In genomic region chr3:107868449-107868848, GRCh38 we compare ENCODE assay signal across 22 cellular contexts.
DNase-seq lines count a peak whose midpoint lies in the region; ATAC-seq, FAIRE-seq and TF ChIP-seq lines count a peak whose summit lies in the region.
"Had no signal": no experiment of that assay in that cellular context is flagged by ENCODE, and none has a peak within 500 bp of the region (broad histone marks: within the 10 kb centered on the region; RNA-seq: fewer than 3 reads in every experiment).

No MANE protein-coding gene starts in this region.

- TF ChIP-seq RAD21 in IMR-90 (IDR thresholded peaks at IDR 0.05; ENCODE audit: low read length), result no peak
- no peak for TF ChIP-seq RAD21 in K562 (CRISPR knock-in tag; conservative IDR thresholded peaks at IDR 0.05 in 1 of 2, IDR thresholded peaks at IDR 0.05 in 1 of 2)

- H3K4me3 ChIP-seq in IMR-90 (ENCODE audit: insufficient read depth, low read depth, low read length) (no peak overlapping the region), K562 (no peak overlapping the region)
- H3K4me3 ChIP-seq: BLaER1 had no signal

- no peak overlapping the region for H2BK15ac ChIP-seq in IMR-90 (ENCODE audit: low read depth, low read length)

- ATAC-seq in IMR-90 (ENCODE audit: low read depth) (no peak), K562 (no peak), HG02759 (IDR thresholded peaks at IDR 0.05; ENCODE audit: unreplicated experiment) (no peak), HG02870 (IDR thresholded peaks at IDR 0.05; ENCODE audit: unreplicated experiment) (no peak)

- no peak overlapping the region for H2BK20ac ChIP-seq in IMR-90 (ENCODE audit: low read depth, low read length)

- no peak overlapping the region for H2AK5ac ChIP-seq in IMR-90 (ENCODE audit: low read depth, low read length)

- H3K27me3 ChIP-seq in IMR-90 (ENCODE audit: control insufficient read depth, insufficient read depth, low read length), result no peaks in the 10 kb centered on the region; the same call in 1 of the 2 replicates
- H3K27me3 ChIP-seq in K562 (ENCODE audit: control insufficient read depth in 2 of 2, insufficient read depth in 2 of 2, low read length in 2 of 2), result no peaks in the 10 kb centered on the region
- H3K27me3 ChIP-seq: BLaER1 had no signal

- no peak overlapping the region for H2BK5ac ChIP-seq in IMR-90 (ENCODE audit: low read depth, low read length, poor library complexity, severe bottlenecking)

- FAIRE-seq in K562 (lab: Jason Lieb, UNC), result no peak
- FAIRE-seq: G401.6, GM12892, HTR-8/SVneo had no signal

- no peak overlapping the region for H3K14ac ChIP-seq in IMR-90 (replicated peaks; ENCODE audit: low read depth, low read length)

- H3K9ac ChIP-seq in IMR-90 (ENCODE audit: low read depth, low read length) (no peak overlapping the region), K562 (ENCODE audit: insufficient read depth in 1 of 2, low read depth in 2 of 2, low read length in 2 of 2) (no peak overlapping the region)
- H3K9ac ChIP-seq: BLaER1 had no signal

- CTCF ChIA-PET in IMR-90 (lab: Yijun Ruan, JAX), result no interaction called here
- CTCF ChIA-PET in K562 (lab: Yijun Ruan, JAX; ENCODE audit: low intra/inter-chr PET ratio), result no interaction called here

- H4K8ac ChIP-seq in IMR-90 (ENCODE audit: low read depth in 2 of 2, low read length in 2 of 2), result no peak overlapping the region

- H3K36me3 ChIP-seq in IMR-90 (ENCODE audit: control insufficient read depth, insufficient read depth, low read length) (no peaks in the 10 kb centered on the region), K562 (ENCODE audit: control insufficient read depth, insufficient read depth, low read length) (no peaks in the 10 kb centered on the region)
- H3K36me3 ChIP-seq: BLaER1 had no signal

- no peak overlapping the region for H2AFZ ChIP-seq in IMR-90 (replicated peaks; ENCODE audit: low read length, poor library complexity)
- no peak overlapping the region for H2AFZ ChIP-seq in K562 (ENCODE audit: low read depth, low read length)

- DNase-seq in DMS53 (lab: John Stamatoyannopoulos, UW) (peak; percentile 4), DMS53 treated with DMSO at 0.1 percent for 48 hours (lab: John Stamatoyannopoulos, UW; ENCODE audit: unreplicated experiment) (no peak), IMR-90 (no peak), K562 (ENCODE audit: extremely low read depth in 1 of 4, low spot score in 3 of 4) (no peak), NCI-H1092 treated with DMSO at 0.1 percent for 48 hours (lab: John Stamatoyannopoulos, UW) (no peak)
- DNase-seq: AML-193; Calu3; CD8-positive, alpha-beta memory T cell; DMS 273 treated with DMSO at 0.1 percent for 48 hours; EL; GOT3; HCEC 1CT; HFFc6; Kasumi-1; KBM-7 had no signal

- H3K4ac ChIP-seq in IMR-90 (ENCODE audit: low read depth, low read length), result no peak overlapping the region

- TF ChIP-seq POLR2A in IMR-90 (IDR thresholded peaks at IDR 0.05; ENCODE audit: low read depth, low read length) (no peak), K562 (conservative IDR thresholded peaks at IDR 0.05) (no peak)

- H3K79me1 ChIP-seq in IMR-90 (ENCODE audit: low read depth in 1 of 2, low read length in 2 of 2), result no peaks in the 10 kb centered on the region

- intact Hi-C loops in IMR-90 (cut with micrococcal nuclease), result no loop called here
- intact Hi-C loops in K562 (cut with micrococcal nuclease), result no loop called here

- in situ Hi-C loops in IMR-90 (cut with MboI; ENCODE audit: low sequenced_read_pairs) (no loop called here), K562 (cut with MboI) (no loop called here)

- H3K9me1 ChIP-seq in IMR-90 (ENCODE audit: insufficient read depth, low read length), result no peaks in the 10 kb centered on the region
- H3K9me1 ChIP-seq in K562 (ENCODE audit: control insufficient read depth, insufficient read depth, low read length), result peaks cover 4% of the 10 kb centered on the region

- no peaks in the 10 kb centered on the region for H3K79me2 ChIP-seq in K562 (ENCODE audit: control insufficient read depth, insufficient read depth, low read length)

- H3K9me3 ChIP-seq in IMR-90 (ENCODE audit: control insufficient read depth, insufficient read depth, low read length), result no peaks in the 10 kb centered on the region
- H3K9me3 ChIP-seq in K562 (replicated peaks; ENCODE audit: control insufficient read depth, insufficient read depth, low read depth, low read length), result no peaks in the 10 kb centered on the region
- H3K9me3 ChIP-seq: BLaER1 had no signal

- no peak overlapping the region for H4K5ac ChIP-seq in IMR-90 (ENCODE audit: low read depth, low read length)

- H2AK9ac ChIP-seq in IMR-90 (replicated peaks; ENCODE audit: low read depth, low read length, poor library complexity), result no peak overlapping the region

- H3K4me2 ChIP-seq in IMR-90 (ENCODE audit: low read depth, low read length), result no peak overlapping the region
- H3K4me2 ChIP-seq in K562 (ENCODE audit: insufficient read depth, low read length), result no peak overlapping the region
- H3K4me2 ChIP-seq: BLaER1 had no signal

- H3K4me1 ChIP-seq in IMR-90 (ENCODE audit: control insufficient read depth, insufficient read depth, low read length) (no peaks in the 10 kb centered on the region), K562 (replicated peaks in 1 of 2; ENCODE audit: control insufficient read depth in 2 of 2, insufficient read depth in 2 of 2, low read length in 2 of 2) (peaks cover 0 to 5% of the 10 kb centered on the region in 2 experiments; a peak in 2 of 5 replicates)
- H3K4me1 ChIP-seq: BLaER1 had no signal

- dilution Hi-C loops in IMR-90 (cut with HindIII; ENCODE audit: low sequenced_read_pairs, unreplicated experiment), result no loop called here

- no peak overlapping the region for H3K18ac ChIP-seq in IMR-90 (ENCODE audit: low read depth, low read length)

- H4K20me1 ChIP-seq in IMR-90 (ENCODE audit: insufficient read depth, low read length), result no peaks in the 10 kb centered on the region
- H4K20me1 ChIP-seq in K562 (replicated peaks; ENCODE audit: control insufficient read depth, insufficient read depth, low read length), result no peaks in the 10 kb centered on the region
- H4K20me1 ChIP-seq: BLaER1 had no signal

- no peak overlapping the region for H3K56ac ChIP-seq in IMR-90 (ENCODE audit: extremely low read depth, insufficient read depth, low read length)

- H3K23ac ChIP-seq in IMR-90 (ENCODE audit: low read depth, low read length), result no peak overlapping the region

- H3K27ac ChIP-seq in IMR-90 (ENCODE audit: insufficient read depth, low read length) (no peak overlapping the region), K562 (ENCODE audit: extremely low read depth, low read depth, low read length) (no peak overlapping the region)
- H3K27ac ChIP-seq: 22Rv1, BLaER1 had no signal

- BruUV-seq in IMR-90 (replicated peaks; lab: Mats Ljungman, UMichigan) (no TSS peak), K562 (replicated peaks; lab: Mats Ljungman, UMichigan) (no TSS peak)

- H4K91ac ChIP-seq in IMR-90 (ENCODE audit: insufficient read depth, low read depth, low read length), result no peak overlapping the region

- TF ChIP-seq CTCF in IMR-90 (conservative IDR thresholded peaks at IDR 0.05; ENCODE audit: low read depth, low read length) (no peak), K562 (IDR thresholded peaks at IDR 0.05 in 2 of 3, conservative IDR thresholded peaks at IDR 0.05 in 1 of 3; ENCODE audit: insufficient read depth in 2 of 3, low read depth in 1 of 3, low read length in 3 of 3) (no peak)

- POLR2A ChIA-PET in IMR-90 (lab: Charles Lee; ENCODE audit: unreplicated experiment) (no interaction called here), K562 (lab: Yijun Ruan, JAX) (interaction anchor here (0.6 kb wide), 1 partner anchor 692 kb away, joined by 3 read pairs; no protein-coding TSS in a partner anchor)

- no peak overlapping the region for H2BK120ac ChIP-seq in IMR-90 (ENCODE audit: low read depth, low read length)

- TF ChIP-seq EP300 in K562 (IDR thresholded peaks at IDR 0.05; ENCODE audit: low read length), result no peak

TF ChIP-seq in IMR-90, 13 proteins besides CTCF, POLR2A, EP300 and RAD21:
- TF ChIP-seq NFE2L2 (IDR thresholded peaks at IDR 0.05; ENCODE audit: low read depth, low read length) (peak; percentile 74; the same call in 1 of the 2 replicates), SMC3 (IDR thresholded peaks at IDR 0.05; ENCODE audit: low read depth, low read length) (no peak)

TF ChIP-seq in K562, 482 proteins besides CTCF, POLR2A, EP300 and RAD21:
- TF ChIP-seq MAFF (IDR thresholded peaks at IDR 0.05; ENCODE audit: low read length), result peak; percentile 16; the same call in 1 of the 2 replicates
- TF ChIP-seq MAFK (IDR thresholded peaks at IDR 0.05; ENCODE audit: low read length), result peak; percentile 12; the same call in 1 of the 2 replicates
- no peak for TF ChIP-seq PTBP1 (IDR thresholded peaks at IDR 0.05; ENCODE audit: low read depth, low read length)
- TF ChIP-seq MAFG (tag; conservative IDR thresholded peaks at IDR 0.05), result peak; percentile 62
- no peak for TF ChIP-seq MYNN (IDR thresholded peaks at IDR 0.05)
- no peak for TF ChIP-seq MYNN (CRISPR knock-in tag; IDR thresholded peaks at IDR 0.05)
- TF ChIP-seq JUNB (CRISPR knock-in tag; conservative IDR thresholded peaks at IDR 0.05), result no peak
- no peak for TF ChIP-seq ZNF41 (CRISPR knock-in tag; conservative IDR thresholded peaks at IDR 0.05)
- 0 out of 2 replicates have a peak, but pooled peaks have one; percentile 18 for TF ChIP-seq NFE2 (IDR thresholded peaks at IDR 0.05; ENCODE audit: low read depth)
